In the genomic region with DNA sequence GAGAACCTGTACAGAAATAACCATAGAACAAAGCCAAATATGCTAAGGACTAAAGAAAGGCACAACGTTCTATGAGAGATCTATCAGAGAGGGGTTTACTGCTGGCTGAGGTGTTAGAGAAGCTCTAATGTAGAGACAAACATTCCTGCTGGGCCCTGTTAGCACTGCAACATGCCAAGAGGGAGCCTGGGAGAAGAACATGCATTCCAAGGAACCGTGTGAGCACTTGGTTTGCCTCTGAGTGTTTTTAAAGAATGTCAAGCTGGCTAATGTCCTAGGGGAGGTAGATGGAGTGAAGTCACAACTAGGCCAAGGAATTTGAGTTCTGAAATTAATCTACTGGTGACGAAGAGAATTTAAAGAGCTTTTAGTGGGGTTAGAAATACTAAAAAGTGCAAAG, we compare ENCODE assay signal across 2 cellular contexts.
TF ChIP-seq lines count a peak whose summit lies in the region.

No MANE protein-coding gene starts in this region.

TF ChIP-seq in IMR-90, 13 proteins besides CTCF, POLR2A, EP300 and RAD21:
- TF ChIP-seq FOS (IDR thresholded peaks at IDR 0.05; ENCODE audit: low read depth, low read length), result no peak
- no peak for TF ChIP-seq SMC3 (IDR thresholded peaks at IDR 0.05; ENCODE audit: low read depth, low read length)

TF ChIP-seq in H1, 55 proteins besides CTCF, POLR2A, EP300 and RAD21:
- TF ChIP-seq SAP30 (IDR thresholded peaks at IDR 0.05; ENCODE audit: insufficient read depth, insufficient replicate concordance, low read length), result no peak
- TF ChIP-seq TEAD4 (IDR thresholded peaks at IDR 0.05; ENCODE audit: low read depth, low read length), result peak; percentile 72
- TF ChIP-seq KDM1A (IDR thresholded peaks at IDR 0.05; ENCODE audit: borderline replicate concordance, low read length), result no peak
